13 cellular contexts compared by ENCODE assay signal in the genomic region with DNA sequence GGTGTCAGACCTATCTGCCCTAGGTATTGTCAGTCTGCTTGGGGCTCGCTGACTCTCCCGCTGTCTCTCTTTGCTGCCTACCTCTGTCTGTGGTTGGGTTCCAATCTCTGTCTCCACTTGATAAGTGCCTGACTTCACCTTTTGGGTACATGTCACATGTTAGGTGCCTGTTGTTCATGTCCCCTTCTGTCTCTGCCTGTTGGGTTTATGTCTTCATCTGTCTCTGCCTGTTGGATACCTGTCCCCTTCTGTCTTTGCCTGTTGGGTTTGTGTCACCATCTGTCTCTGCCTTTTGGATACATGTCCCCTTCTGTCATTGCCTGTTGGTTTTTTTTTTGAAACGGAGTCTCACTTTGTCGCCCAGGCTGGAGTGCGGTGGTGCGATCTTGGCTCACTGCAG. TPM values are rescaled to one million over a fixed set of nuclear protein-coding genes. Genes with fewer than 3 reads are reported as not detected.
DNase-seq lines count a peak whose midpoint lies in the region; ATAC-seq and TF ChIP-seq lines count a peak whose summit lies in the region.
"Had no signal": no experiment of that assay in that cellular context is flagged by ENCODE, and none has a peak within 500 bp of the region (broad histone marks: within the 10 kb centered on the region; RNA-seq: fewer than 3 reads in every experiment).

No MANE protein-coding gene starts in this region.

- H3F3A ChIP-seq in OCI-LY1 (ENCODE audit: insufficient read depth, low read length): no peaks in the 10 kb centered on the region

- POLR2A ChIA-PET in activated CD4-positive, alpha-beta T cell treated with anti-CD3 and anti-CD28 coated beads for 36 hours (lab: Charles Lee): no interaction called here

- TF ChIP-seq POLR2A in spleen (IDR thresholded peaks at IDR 0.05): no peak

- peak overlapping the region; percentile 80 for H3K4me3 Mint-ChIP-seq in activated CD4-positive, alpha-beta T cell treated with anti-CD3 and anti-CD28 coated beads for 36 hours

- H3K9me3 ChIP-seq in OCI-LY1 (ENCODE audit: low read length): no peaks in the 10 kb centered on the region
- H3K9me3 ChIP-seq in spleen: no peaks in the 10 kb centered on the region
- H3K9me3 ChIP-seq: MG63, thoracic aorta had no signal

- H3K36me3 ChIP-seq in OCI-LY1 (ENCODE audit: insufficient read depth, low read length) (peaks cover 25% of the 10 kb centered on the region; the same call in 1 of the 2 replicates), spleen (peaks cover 0 to 27% (median 19%) of the 10 kb centered on the region in 6 donors)
- H3K36me3 ChIP-seq: MG63, thoracic aorta had no signal

- peaks cover 33% of the 10 kb centered on the region for H3K36me3 Mint-ChIP-seq in activated CD4-positive, alpha-beta T cell treated with anti-CD3 and anti-CD28 coated beads for 36 hours (ENCODE audit: low read depth)

- H3K27me3 Mint-ChIP-seq in activated CD4-positive, alpha-beta T cell treated with anti-CD3 and anti-CD28 coated beads for 36 hours: no peaks in the 10 kb centered on the region

- no peaks in the 10 kb centered on the region for H3K79me2 ChIP-seq in OCI-LY1 (ENCODE audit: insufficient read depth, low read length)

- no peak for ATAC-seq in activated CD4-positive, alpha-beta T cell treated with anti-CD3 and anti-CD28 coated beads for 36 hours

- H3K27ac ChIP-seq in OCI-LY1 (ENCODE audit: low read depth, low read length, poor library complexity, severe bottlenecking): peak overlapping the region; percentile 97
- H3K27ac ChIP-seq in spleen: peak overlapping the region in 7 of 8 donors; percentile 90 to 99 (median 97)

- no peak for DNase-seq in activated CD4-positive, alpha-beta T cell treated with anti-CD3 and anti-CD28 coated beads for 36 hours
- DNase-seq in activated CD4-positive, alpha-beta T cell treated with anti-CD3 and anti-CD28 coated beads, Interleukin-2, amount 50 U/mL, for 48 hours: no peak
- DNase-seq in cerebellar cortex (ENCODE audit: low spot score): peak; percentile 69
- no peak for DNase-seq in spleen
- DNase-seq in GM03348 (ENCODE audit: low spot score): no peak
- DNase-seq in UCSD-AML1 (lab: John Stamatoyannopoulos, UW; ENCODE audit: unreplicated experiment): no peak
- DNase-seq in midbrain (lab: John Stamatoyannopoulos, UW): no peak
- DNase-seq: DND-41, MG63, NCI-H510A, Right ventricle myocardium superior had no signal

- H3K4me1 ChIP-seq in OCI-LY1 (ENCODE audit: insufficient read depth, low read length, severe bottlenecking): peaks cover 80% of the 10 kb centered on the region
- H3K4me1 ChIP-seq in spleen: peaks cover 51 to 100% (median 91%) of the 10 kb centered on the region in 6 donors

- H3K27ac Mint-ChIP-seq in activated CD4-positive, alpha-beta T cell treated with anti-CD3 and anti-CD28 coated beads for 36 hours: peak overlapping the region; percentile 94

- H3K9me3 Mint-ChIP-seq in activated CD4-positive, alpha-beta T cell treated with anti-CD3 and anti-CD28 coated beads for 36 hours (ENCODE audit: low read depth): no peaks in the 10 kb centered on the region

- H3K9me2 ChIP-seq in OCI-LY1 (ENCODE audit: low read depth, low read length): no peaks in the 10 kb centered on the region

- WGBS in spleen, 5 donors: 85 to 96% (median 87%) methylated on average over 6 of the region's 6 CpGs

- H4K20me1 ChIP-seq in OCI-LY1 (ENCODE audit: insufficient read depth, low read length): no peaks in the 10 kb centered on the region

- peak overlapping the region; percentile 72 for H3K4me2 ChIP-seq in OCI-LY1 (ENCODE audit: low read length)

- no peak overlapping the region for H2AFZ ChIP-seq in OCI-LY1 (ENCODE audit: low read length)

- peak overlapping the region; percentile 67; the same call in 1 of the 2 replicates for H3K9ac ChIP-seq in OCI-LY1 (ENCODE audit: low read length)

- intact Hi-C loops in activated CD4-positive, alpha-beta T cell treated with anti-CD3 and anti-CD28 coated beads for 36 hours (cut with DNase I, micrococcal nuclease): loop anchor here in 1 of 2 experiments (2.0 to 5.0 kb wide), 2 partner anchors 71 to 267 kb away; a partner anchor contains a TSS
- intact Hi-C loops in spleen (cut with DNase I; ENCODE audit: low total_unique reads): loop anchor here (10.0 kb wide), 1 partner anchor 49 kb away; no protein-coding TSS in a partner anchor

- H3K4me3 ChIP-seq in OCI-LY1 (ENCODE audit: low read depth, low read length, poor library complexity, severe bottlenecking) (peak overlapping the region; percentile 53), spleen (peak overlapping the region in 4 of 8 donors; percentile 24 to 83 (median 31))
- H3K4me3 ChIP-seq: MG63, thoracic aorta had no signal

- H3K4me1 Mint-ChIP-seq in activated CD4-positive, alpha-beta T cell treated with anti-CD3 and anti-CD28 coated beads for 36 hours: peaks cover 81% of the 10 kb centered on the region

- CTCF ChIA-PET in activated CD4-positive, alpha-beta T cell treated with anti-CD3 and anti-CD28 coated beads for 36 hours (lab: Charles Lee): interaction anchor here (0.6 kb wide), 1 partner anchor 355 kb away, joined by 3 read pairs; no protein-coding TSS in a partner anchor

- H3K27me3 ChIP-seq in OCI-LY1 (ENCODE audit: insufficient read depth, low read length) (no peaks in the 10 kb centered on the region), spleen (replicated peaks in 1 of 7) (no peaks in the 10 kb centered on the region)
- H3K27me3 ChIP-seq: MG63 had no signal

- TF ChIP-seq CTCF in OCI-LY1 (IDR thresholded peaks at IDR 0.05; ENCODE audit: low read length) (no peak), spleen (IDR thresholded peaks at IDR 0.05 in 8 of 11, conservative IDR thresholded peaks at IDR 0.05 in 3 of 11) (no peak)

RNA-seq across cellular contexts. Expression of a gene that starts 14.6 kb away (rescaled TPM):
- total RNA-seq in activated CD4-positive, alpha-beta T cell treated with anti-CD3 and anti-CD28 coated beads for 36 hours: 100 to 1,000 TPM; 116 to 160 TPM
- total RNA-seq in spleen: 100 to 1,000 TPM; 109 to 173 (median 131) TPM
- 10 to 100 TPM; 45.8 to 57.5 (median 51.0) TPM for polyA plus RNA-seq in spleen
